ENCODE assay signal across 23 cellular contexts in genomic region chr16:52928955-52929354, GRCh38.
"Had no signal": no experiment of that assay in that cellular context is flagged by ENCODE, and none has a peak within 500 bp of the region (broad histone marks: within the 10 kb centered on the region; RNA-seq: fewer than 3 reads in every experiment).

No MANE protein-coding gene starts in this region.

- H3K27ac ChIP-seq: colonic mucosa, epithelial cell of prostate, esophagus squamous epithelium, gastrocnemius medialis, heart right ventricle, left lung, lower lobe of right lung had no signal

- H3K36me3 Mint-ChIP-seq: mesothelial cell of epicardium; naive thymus-derived CD4-positive, alpha-beta T cell had no signal

- H3K9me3 ChIP-seq: colonic mucosa, esophagus squamous epithelium, gastrocnemius medialis, lower lobe of right lung had no signal

- H3K4me3 Mint-ChIP-seq: dendritic cell treated with granulocyte-macrophage colony-stimulating factor and Interleukin-4, amounts not matched to agents 40 ng/mL and 50 ng/mL, for 4 days; effector memory CD8-positive, alpha-beta T cell; endodermal cell; mesothelial cell of epicardium; naive thymus-derived CD4-positive, alpha-beta T cell had no signal

- DNase-seq: colonic mucosa; cortex of kidney; effector CD8-positive, alpha-beta T cell; effector memory CD8-positive, alpha-beta T cell; endodermal cell; erythroblast; esophagus squamous epithelium; foreskin fibroblast; gastrocnemius medialis; glutamatergic neuron; head of caudate nucleus; heart right ventricle; hippocampal formation; left cardiac atrium; left lung; left ventricle myocardium superior; lower lobe of right lung; mesenchymal stem cell; naive thymus-derived CD4-positive, alpha-beta T cell had no signal

- H3K4me3 ChIP-seq: colonic mucosa, esophagus squamous epithelium, gastrocnemius medialis, heart right ventricle, left lung, lower lobe of right lung had no signal

- H3K27me3 Mint-ChIP-seq: dendritic cell treated with granulocyte-macrophage colony-stimulating factor and Interleukin-4, amounts not matched to agents 40 ng/mL and 50 ng/mL, for 4 days had no signal

- H3K4me1 ChIP-seq: colonic mucosa, esophagus squamous epithelium, gastrocnemius medialis, heart right ventricle, left lung, lower lobe of right lung had no signal

- H3K4me1 Mint-ChIP-seq: endodermal cell; naive thymus-derived CD4-positive, alpha-beta T cell had no signal

- H3K36me3 ChIP-seq: colonic mucosa, esophagus squamous epithelium, gastrocnemius medialis, heart right ventricle, left lung, lower lobe of right lung had no signal

- H3K9me3 Mint-ChIP-seq: dendritic cell treated with granulocyte-macrophage colony-stimulating factor and Interleukin-4, amounts not matched to agents 40 ng/mL and 50 ng/mL, for 4 days; effector memory CD8-positive, alpha-beta T cell; endodermal cell had no signal

- H3K27me3 ChIP-seq: colonic mucosa, esophagus squamous epithelium, gastrocnemius medialis, heart right ventricle, left lung had no signal

- H3K27ac Mint-ChIP-seq: dendritic cell treated with granulocyte-macrophage colony-stimulating factor and Interleukin-4, amounts not matched to agents 40 ng/mL and 50 ng/mL, for 4 days; effector memory CD8-positive, alpha-beta T cell; endodermal cell; mesothelial cell of epicardium; naive thymus-derived CD4-positive, alpha-beta T cell had no signal

- ATAC-seq: effector memory CD8-positive, alpha-beta T cell; esophagus mucosa; gastrocnemius medialis; heart right ventricle; left cardiac atrium; left lung; left ventricle myocardium superior; lower lobe of right lung; naive thymus-derived CD4-positive, alpha-beta T cell had no signal
